In the genomic region with DNA sequence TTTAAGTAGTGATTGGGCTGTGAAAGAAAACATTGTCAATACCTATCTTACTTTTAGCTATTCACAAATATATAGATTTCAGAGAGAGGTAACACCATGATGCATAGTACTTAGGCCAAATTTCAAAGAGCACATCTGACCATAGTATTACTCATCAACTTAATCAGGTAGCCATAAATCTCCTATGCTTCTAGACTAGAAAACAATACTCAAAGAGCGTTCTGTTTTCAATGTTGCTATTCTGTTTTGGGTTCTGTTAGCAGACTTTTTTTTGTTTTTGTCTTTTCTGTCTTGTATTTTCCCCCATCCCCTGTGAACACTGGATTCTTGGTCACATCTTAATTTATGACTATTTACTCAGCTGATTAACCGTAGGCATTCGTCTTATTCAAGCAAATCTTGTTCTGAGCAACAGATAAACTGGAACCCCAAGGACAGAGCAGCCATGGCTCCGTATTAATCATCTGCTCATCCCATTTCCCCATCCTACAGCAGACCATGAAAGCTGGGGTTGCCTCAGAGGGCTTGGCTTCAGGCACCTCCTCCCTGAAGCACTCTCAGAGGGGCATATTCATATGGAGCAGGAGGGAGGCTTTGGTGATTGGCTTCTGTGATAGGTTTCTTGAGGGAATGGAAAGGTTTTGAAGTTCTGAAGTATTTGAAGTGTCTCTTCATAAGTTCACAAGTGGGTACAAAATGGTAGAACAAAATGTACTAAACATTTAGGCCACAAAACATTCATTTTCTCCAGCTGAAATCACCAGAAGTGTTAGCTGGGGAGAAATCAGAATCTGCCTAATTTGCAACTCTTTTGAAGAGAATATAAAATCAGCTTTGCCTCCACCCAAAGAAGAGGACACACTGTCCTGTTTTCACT, we compare ENCODE assay signal across 1 cellular context.
TF ChIP-seq lines count a peak whose summit lies in the region.

No MANE protein-coding gene starts in this region.

TF ChIP-seq in endothelial cell of umbilical vein, 7 proteins besides CTCF, POLR2A, EP300 and RAD21 (continued from another document):
- no peak for TF ChIP-seq JUN (IDR thresholded peaks at IDR 0.05; ENCODE audit: borderline replicate concordance, insufficient read depth, insufficient read length, low read depth)
